ENCODE assay signal across 19 cellular contexts in the genomic region with DNA sequence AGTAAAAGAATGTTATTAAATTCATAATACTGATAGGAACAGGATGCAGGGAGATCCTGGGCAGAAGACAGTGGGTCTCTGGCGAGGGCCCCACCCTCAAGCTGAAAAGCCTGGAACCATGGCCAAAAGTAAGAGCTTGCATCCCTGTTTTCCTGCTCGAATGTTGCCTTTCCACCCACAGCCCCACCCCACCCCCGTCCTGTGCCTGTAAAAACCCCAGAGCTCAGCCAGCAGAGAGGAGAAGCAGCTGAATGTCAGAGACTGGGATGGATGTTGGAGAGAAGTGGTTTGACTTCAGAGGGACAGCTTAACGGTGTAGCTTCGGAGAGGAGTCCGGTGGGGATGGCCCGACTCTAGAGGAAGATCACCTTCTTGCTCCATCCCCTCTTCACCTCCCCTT.
DNase-seq lines count a peak whose midpoint lies in the region; ATAC-seq, FAIRE-seq and TF ChIP-seq lines count a peak whose summit lies in the region.
"Had no signal": no experiment of that assay in that cellular context is flagged by ENCODE, and none has a peak within 500 bp of the region (broad histone marks: within the 10 kb centered on the region; RNA-seq: fewer than 3 reads in every experiment).

No MANE protein-coding gene starts in this region.

- H4K20me1 ChIP-seq in SU-DHL-6 (ENCODE audit: low read depth, low read length) (no peaks in the 10 kb centered on the region), H1 (replicated peaks in 1 of 2; ENCODE audit: control insufficient read depth in 1 of 2, insufficient read depth in 2 of 2, low read length in 2 of 2) (no peaks in the 10 kb centered on the region), neural cell (ENCODE audit: insufficient read depth) (no peaks in the 10 kb centered on the region), neural progenitor cell (ENCODE audit: low read depth) (no peaks in the 10 kb centered on the region)

- H3K79me2 ChIP-seq in SU-DHL-6 (ENCODE audit: insufficient read depth, low read length) (no peaks in the 10 kb centered on the region), H1 (ENCODE audit: control insufficient read depth in 1 of 2, insufficient read depth in 2 of 2, low read length in 2 of 2) (no peaks in the 10 kb centered on the region), neural cell (replicated peaks; ENCODE audit: insufficient read depth, low read length) (no peaks in the 10 kb centered on the region), neural progenitor cell (ENCODE audit: low read depth) (no peaks in the 10 kb centered on the region)

- H2BK20ac ChIP-seq in H1 (ENCODE audit: low read length): no peak overlapping the region

- no peak overlapping the region for H4K91ac ChIP-seq in H1 (replicated peaks; ENCODE audit: insufficient read length, low read length)

- no peak overlapping the region for H3K23ac ChIP-seq in H1 (ENCODE audit: insufficient read length)

- TF ChIP-seq RAD21 in H1 (IDR thresholded peaks at IDR 0.05 in 1 of 2, conservative IDR thresholded peaks at IDR 0.05 in 1 of 2; ENCODE audit: low read depth in 2 of 2, low read length in 2 of 2) (no peak), neural cell (conservative IDR thresholded peaks at IDR 0.05) (no peak)

- H3K9me3 ChIP-seq in SU-DHL-6 (ENCODE audit: insufficient read depth, low read length): no peaks in the 10 kb centered on the region
- H3K9me3 ChIP-seq in H1 (ENCODE audit: insufficient read depth in 2 of 2, low read depth in 1 of 2, low read length in 1 of 2): no peaks in the 10 kb centered on the region; a peak in 1 of 4 replicates
- no peaks in the 10 kb centered on the region for H3K9me3 ChIP-seq in neural cell (ENCODE audit: low read length)
- no peaks in the 10 kb centered on the region for H3K9me3 ChIP-seq in neural progenitor cell (ENCODE audit: low read depth)

- 0 out of 2 replicates have a peak, but pooled peaks cover 5% of the 10 kb centered on the region for H3F3A ChIP-seq in SU-DHL-6 (ENCODE audit: insufficient read depth)
- no peaks in the 10 kb centered on the region for H3F3A ChIP-seq in neural cell (ENCODE audit: insufficient read depth, low read length, poor library complexity, severe bottlenecking)
- no peaks in the 10 kb centered on the region for H3F3A ChIP-seq in neural progenitor cell (ENCODE audit: low read depth)

- no peak overlapping the region for H2BK15ac ChIP-seq in H1 (ENCODE audit: low read length)

- TF ChIP-seq POLR2A in H1 (IDR thresholded peaks at IDR 0.05; ENCODE audit: control extremely low read depth in 1 of 2, low read depth in 2 of 2, low read length in 2 of 2): no peak

- H3K9ac ChIP-seq in SU-DHL-6 (ENCODE audit: low read length): no peak overlapping the region
- no peak overlapping the region for H3K9ac ChIP-seq in H1 (replicated peaks in 1 of 4; ENCODE audit: extremely low read depth in 1 of 4, low read depth in 3 of 4, low read length in 3 of 4)
- H3K9ac ChIP-seq in neural cell (ENCODE audit: low read length): peak overlapping the region; percentile 5
- H3K9ac ChIP-seq in neural progenitor cell: no peak overlapping the region

- H3K4me3 Mint-ChIP-seq in T-helper 2 cell treated with Interferon-gamma antibody and Interleukin-4, amounts not matched to agents 5 μg/mL and 100 μg/mL, for 36 hours: no peak overlapping the region
- H3K4me3 Mint-ChIP-seq in neural progenitor cell: no peak overlapping the region
- H3K4me3 Mint-ChIP-seq: B cell; CD4-positive, alpha-beta T cell; H9 had no signal

- H2BK120ac ChIP-seq in H1 (replicated peaks; ENCODE audit: low read depth, low read length): no peak overlapping the region

- no peaks in the 10 kb centered on the region for H3K9me2 ChIP-seq in SU-DHL-6 (replicated peaks; ENCODE audit: insufficient read depth, low read length)
- no peaks in the 10 kb centered on the region for H3K9me2 ChIP-seq in neural cell (ENCODE audit: insufficient read depth, low read length)

- TF ChIP-seq EP300 in H1 (IDR thresholded peaks at IDR 0.05; ENCODE audit: borderline replicate concordance in 1 of 2, low read depth in 2 of 2, low read length in 2 of 2): no peak
- no peak for TF ChIP-seq EP300 in neural cell (conservative IDR thresholded peaks at IDR 0.05; ENCODE audit: poor library complexity, severe bottlenecking)

- H3K27me3 ChIP-seq in SU-DHL-6 (ENCODE audit: low read length): no peaks in the 10 kb centered on the region
- no peaks in the 10 kb centered on the region for H3K27me3 ChIP-seq in H1 (replicated peaks in 1 of 4; ENCODE audit: control insufficient read depth in 3 of 4, extremely low read depth in 1 of 4, insufficient read depth in 3 of 4, low read length in 3 of 4)
- no peaks in the 10 kb centered on the region for H3K27me3 ChIP-seq in neural cell (ENCODE audit: insufficient read depth, low read depth, low read length)
- no peaks in the 10 kb centered on the region for H3K27me3 ChIP-seq in neural progenitor cell

- H3K4me3 ChIP-seq in SU-DHL-6 (ENCODE audit: insufficient read depth, low read length, poor library complexity, severe bottlenecking) (no peak overlapping the region), H1 (ENCODE audit: extremely low read depth in 1 of 4, insufficient read depth in 2 of 4, low read depth in 3 of 4, low read length in 4 of 4) (no peak overlapping the region), neural cell (ENCODE audit: low read length) (no peak overlapping the region), neural progenitor cell (no peak overlapping the region)
- H3K4me3 ChIP-seq: GM12878 had no signal

- H3K4me1 ChIP-seq in H1 (replicated peaks in 1 of 4; ENCODE audit: control insufficient read depth in 3 of 4, insufficient read depth in 4 of 4, low read length in 3 of 4) (peaks cover 0 to 2% (median 0%) of the 10 kb centered on the region in 4 experiments; a peak in 1 of 7 replicates), neural progenitor cell (no peaks in the 10 kb centered on the region)

- H4K8ac ChIP-seq in H1 (ENCODE audit: extremely low read depth, insufficient read depth, low read length): no peak overlapping the region

- peak; percentile 24 for DNase-seq in Ammon's horn (ENCODE audit: low spot score)
- no peak for DNase-seq in H1 (ENCODE audit: low read depth in 1 of 2, low spot score in 2 of 2)
- DNase-seq in T-helper 2 cell treated with Interferon-gamma antibody and Interleukin-4, amounts not matched to agents 5 μg/mL and 100 μg/mL, for 36 hours (ENCODE audit: low spot score): no peak
- DNase-seq in neural progenitor cell (ENCODE audit: low spot score): no peak
- no peak for DNase-seq in RKO (ENCODE audit: low spot score)
- DNase-seq: 8988T; C1 segment of cervical spinal cord; Calu3; CD4-positive, alpha-beta T cell; DMS 273 treated with DMSO at 0.1 percent for 48 hours; H9 had no signal

- H3K36me3 ChIP-seq in SU-DHL-6 (ENCODE audit: low read length) (no peaks in the 10 kb centered on the region), H1 (ENCODE audit: control insufficient read depth in 2 of 4, insufficient read depth in 4 of 4, low read length in 3 of 4) (no peaks in the 10 kb centered on the region), neural cell (ENCODE audit: insufficient read depth, low read length) (no peaks in the 10 kb centered on the region), neural progenitor cell (no peaks in the 10 kb centered on the region)

- H3K4me2 ChIP-seq in SU-DHL-6 (ENCODE audit: low read depth, low read length, poor library complexity, severe bottlenecking): no peak overlapping the region
- no peak overlapping the region for H3K4me2 ChIP-seq in H1 (ENCODE audit: insufficient read depth in 1 of 2, low read depth in 2 of 2, low read length in 2 of 2)
- no peak overlapping the region for H3K4me2 ChIP-seq in neural cell (ENCODE audit: low read length)
- no peak overlapping the region for H3K4me2 ChIP-seq in neural progenitor cell

- H3K4me1 Mint-ChIP-seq in T-helper 2 cell treated with Interferon-gamma antibody and Interleukin-4, amounts not matched to agents 5 μg/mL and 100 μg/mL, for 36 hours (ENCODE audit: low read depth): no peaks in the 10 kb centered on the region
- H3K4me1 Mint-ChIP-seq in neural progenitor cell: peaks cover 23% of the 10 kb centered on the region
- H3K4me1 Mint-ChIP-seq: B cell had no signal

- no peak overlapping the region for H2BK5ac ChIP-seq in H1 (ENCODE audit: low read depth, low read length)

- peaks cover 1% of the 10 kb centered on the region; the same call in 1 of the 2 replicates for H3K23me2 ChIP-seq in H1 (ENCODE audit: low read depth, low read length)

- H4K5ac ChIP-seq in H1 (ENCODE audit: insufficient read length, low read depth, low read length): no peak overlapping the region

- H3K27ac ChIP-seq in SU-DHL-6 (ENCODE audit: low read depth, low read length) (no peak overlapping the region), H1 (ENCODE audit: low read depth, low read length) (no peak overlapping the region), neural cell (ENCODE audit: low read length) (peak overlapping the region; percentile 68), neural progenitor cell (no peak overlapping the region)

- FAIRE-seq in H1 (lab: Jason Lieb, UNC): no peak
- FAIRE-seq: GM12878, GM18507, HepG2, HTR-8/SVneo had no signal

- CTCF ChIA-PET in H1 (lab: Charles Lee; ENCODE audit: partially characterized antibody): interaction anchor here (0.7 to 2.6 kb wide), 8 partner anchors 9 to 568 kb away, joined by 3 to 8 read pairs (median 5); no protein-coding TSS in a partner anchor

- no peak overlapping the region for H3K14ac ChIP-seq in H1 (ENCODE audit: insufficient read length)

- no peak for ATAC-seq in HG03571 (IDR thresholded peaks at IDR 0.05; ENCODE audit: unreplicated experiment)
- ATAC-seq: GM12878 had no signal

- H3K9me3 Mint-ChIP-seq in T-helper 2 cell treated with Interferon-gamma antibody and Interleukin-4, amounts not matched to agents 5 μg/mL and 100 μg/mL, for 36 hours: peaks cover 32% of the 10 kb centered on the region
- no peaks in the 10 kb centered on the region for H3K9me3 Mint-ChIP-seq in neural progenitor cell

- H3K79me1 ChIP-seq in H1 (ENCODE audit: low read depth, low read length): no peaks in the 10 kb centered on the region

- TF ChIP-seq CTCF in SU-DHL-6 (IDR thresholded peaks at IDR 0.05; ENCODE audit: insufficient read depth, low read length, poor library complexity, severe bottlenecking) (no peak), H1 (IDR thresholded peaks at IDR 0.05; ENCODE audit: control extremely low read depth in 1 of 3, insufficient read depth in 1 of 3, low read depth in 1 of 3, low read length in 3 of 3) (no peak), neural cell (IDR thresholded peaks at IDR 0.05; ENCODE audit: poor library complexity, severe bottlenecking) (no peak), neural progenitor cell (IDR thresholded peaks at IDR 0.05) (no peak)

- no peak overlapping the region for H3K27ac Mint-ChIP-seq in T-helper 2 cell treated with Interferon-gamma antibody and Interleukin-4, amounts not matched to agents 5 μg/mL and 100 μg/mL, for 36 hours
- no peak overlapping the region for H3K27ac Mint-ChIP-seq in neural progenitor cell
- H3K27ac Mint-ChIP-seq: B cell; CD4-positive, alpha-beta T cell; H9 had no signal

- no peak overlapping the region for H3K18ac ChIP-seq in H1 (ENCODE audit: extremely low read depth, low read length)

- no peak overlapping the region for H3K4ac ChIP-seq in H1 (replicated peaks; ENCODE audit: insufficient read length, low read depth, low read length)

- H2AFZ ChIP-seq in SU-DHL-6 (ENCODE audit: low read depth, low read length, severe bottlenecking): peak overlapping the region; percentile 53
- peak overlapping the region; percentile 38; the same call in 1 of the 2 replicates for H2AFZ ChIP-seq in H1 (ENCODE audit: low read length)
- H2AFZ ChIP-seq in neural cell (ENCODE audit: low read depth, low read length): no peak overlapping the region
- H2AFZ ChIP-seq in neural progenitor cell (replicated peaks): no peak overlapping the region

- no peaks in the 10 kb centered on the region for H3K36me3 Mint-ChIP-seq in T-helper 2 cell treated with Interferon-gamma antibody and Interleukin-4, amounts not matched to agents 5 μg/mL and 100 μg/mL, for 36 hours (ENCODE audit: low read depth)
- H3K36me3 Mint-ChIP-seq in neural progenitor cell: peaks cover 2% of the 10 kb centered on the region

- POLR2A ChIA-PET in H1 (lab: Charles Lee; ENCODE audit: partially characterized antibody): interaction anchor here (1.5 kb wide), 1 partner anchor 9 kb away, joined by 4 read pairs; no protein-coding TSS in a partner anchor

- no peak overlapping the region for H2BK12ac ChIP-seq in H1 (ENCODE audit: low read depth, low read length)

- H3K27me3 Mint-ChIP-seq in T-helper 2 cell treated with Interferon-gamma antibody and Interleukin-4, amounts not matched to agents 5 μg/mL and 100 μg/mL, for 36 hours (ENCODE audit: low read depth): no peaks in the 10 kb centered on the region
- no peaks in the 10 kb centered on the region for H3K27me3 Mint-ChIP-seq in neural progenitor cell (ENCODE audit: insufficient read depth, low read depth)
- H3K27me3 Mint-ChIP-seq: B cell; CD4-positive, alpha-beta T cell had no signal

- no peak overlapping the region for H2AK5ac ChIP-seq in H1 (ENCODE audit: low read depth, low read length)

- H3K56ac ChIP-seq in H1 (replicated peaks; ENCODE audit: insufficient read length, low read depth, low read length): no peak overlapping the region

- 90% methylated on average over 5 of the region's 7 CpGs; no CpG with 5 or more reads in 1 of the 2 experiments for WGBS in H1 (ENCODE audit: extremely low coverage in 1 of 2, insufficient coverage in 1 of 2, insufficient read length in 1 of 2, insufficient replicate concordance in 2 of 2, low coverage in 1 of 2, low lambda C conversion rate in 2 of 2, missing lambda C conversion rate in 1 of 2), 2 experiments

Comparison
In these comparisons a context has a peak if more than half of its experiments do, and no peak if none do; other contexts are left out.
1. H2AFZ ChIP-seq: peak in SU-DHL-6 (single experiment) and H1 (single experiment); none in neural cell (single experiment) and neural progenitor cell (single experiment).